In genomic region chr17:50932584-50932901, GRCh38 we compare ENCODE assay signal across 1 cellular context.
TF ChIP-seq lines count a peak whose summit lies in the region.

No MANE protein-coding gene starts in this region.

TF ChIP-seq in HepG2, 621 proteins besides CTCF, POLR2A, EP300 and RAD21 (continued from another document and continues in another):
- TF ChIP-seq ZFP91 (CRISPR knock-in tag; IDR thresholded peaks at IDR 0.05; ENCODE audit: borderline replicate concordance) (peak; percentile 46; the same call in 1 of the 2 replicates), CHCHD3 (CRISPR knock-in tag; IDR thresholded peaks at IDR 0.05) (no peak), SNRNP70 (IDR thresholded peaks at IDR 0.05; ENCODE audit: low read depth, low read length) (no peak), ZNF282 (IDR thresholded peaks at IDR 0.05; ENCODE audit: partially characterized antibody) (no peak), ZNF512 (CRISPR knock-in tag; IDR thresholded peaks at IDR 0.05) (no peak), GABPB1 (CRISPR knock-in tag; IDR thresholded peaks at IDR 0.05) (no peak), ZNF558 (CRISPR knock-in tag; IDR thresholded peaks at IDR 0.05; ENCODE audit: borderline replicate concordance) (no peak), WIZ (CRISPR knock-in tag; IDR thresholded peaks at IDR 0.05) (no peak), RORA (CRISPR knock-in tag; IDR thresholded peaks at IDR 0.05) (no peak), ZNF713 (CRISPR knock-in tag; IDR thresholded peaks at IDR 0.05) (0 out of 2 replicates have a peak, but pooled peaks have one; percentile 30), DNMT1 (CRISPR knock-in tag; IDR thresholded peaks at IDR 0.05) (0 out of 2 replicates have a peak, but pooled peaks have one; percentile 47), IKZF5 (CRISPR knock-in tag; IDR thresholded peaks at IDR 0.05) (no peak), SRSF9 (IDR thresholded peaks at IDR 0.05; ENCODE audit: borderline replicate concordance, insufficient read depth, low read depth, low read length, poor library complexity, severe bottlenecking) (no peak), BCL6 (CRISPR knock-in tag; IDR thresholded peaks at IDR 0.05) (no peak), ZNF580 (CRISPR knock-in tag; IDR thresholded peaks at IDR 0.05; ENCODE audit: borderline replicate concordance, low read depth) (no peak), ZBTB40 (IDR thresholded peaks at IDR 0.05) (no peak), ZBTB40 (CRISPR knock-in tag; IDR thresholded peaks at IDR 0.05) (no peak), AGO1 (IDR thresholded peaks at IDR 0.05; ENCODE audit: low read depth, low read length, poor library complexity, severe bottlenecking) (no peak), ZNF550 (CRISPR knock-in tag; IDR thresholded peaks at IDR 0.05; ENCODE audit: borderline replicate concordance) (0 out of 2 replicates have a peak, but pooled peaks have one; percentile 67), ZNF577 (CRISPR knock-in tag; IDR thresholded peaks at IDR 0.05; ENCODE audit: borderline replicate concordance, low read depth) (no peak), TSC22D2 (CRISPR knock-in tag; IDR thresholded peaks at IDR 0.05; ENCODE audit: borderline replicate concordance) (no peak), SRSF1 (optimal IDR thresholded peaks at IDR 0.05; ENCODE audit: low read depth, low read length) (no peak), MXD1 (CRISPR knock-in tag; IDR thresholded peaks at IDR 0.05) (no peak), ZNF383 (CRISPR knock-in tag; IDR thresholded peaks at IDR 0.05; ENCODE audit: borderline replicate concordance) (no peak), KAT7 (CRISPR knock-in tag; IDR thresholded peaks at IDR 0.05; ENCODE audit: borderline replicate concordance) (no peak), ZNF660 (CRISPR knock-in tag; IDR thresholded peaks at IDR 0.05; ENCODE audit: borderline replicate concordance, low read depth) (no peak), ZBTB1 (CRISPR knock-in tag; IDR thresholded peaks at IDR 0.05; ENCODE audit: borderline replicate concordance) (no peak), GZF1 (CRISPR knock-in tag; IDR thresholded peaks at IDR 0.05) (no peak), ZNF280B (CRISPR knock-in tag; IDR thresholded peaks at IDR 0.05; ENCODE audit: borderline replicate concordance) (no peak; the same call in 1 of the 2 replicates), ZKSCAN8 (CRISPR knock-in tag; IDR thresholded peaks at IDR 0.05; ENCODE audit: borderline replicate concordance) (no peak), ZSCAN12 (CRISPR knock-in tag; IDR thresholded peaks at IDR 0.05) (no peak), NR1H2 (CRISPR knock-in tag; IDR thresholded peaks at IDR 0.05; ENCODE audit: borderline replicate concordance, low read depth) (no peak), SMAD1 (CRISPR knock-in tag; IDR thresholded peaks at IDR 0.05; ENCODE audit: borderline replicate concordance, low read depth) (no peak), EEA1 (CRISPR knock-in tag; IDR thresholded peaks at IDR 0.05; ENCODE audit: borderline replicate concordance) (peak; percentile 76), POGK (CRISPR knock-in tag; conservative IDR thresholded peaks at IDR 0.05) (no peak), ZNF644 (CRISPR knock-in tag; IDR thresholded peaks at IDR 0.05; ENCODE audit: low read depth) (no peak), SPEN (CRISPR knock-in tag; IDR thresholded peaks at IDR 0.05; ENCODE audit: low read depth) (no peak), ZFP37 (CRISPR knock-in tag; IDR thresholded peaks at IDR 0.05; ENCODE audit: borderline replicate concordance) (no peak), AGO2 (optimal IDR thresholded peaks at IDR 0.05; ENCODE audit: low read depth, low read length) (no peak), ZNF746 (CRISPR knock-in tag; IDR thresholded peaks at IDR 0.05) (no peak), ELF4 (CRISPR knock-in tag; IDR thresholded peaks at IDR 0.05; ENCODE audit: borderline replicate concordance) (no peak), ZMYM4 (CRISPR knock-in tag; IDR thresholded peaks at IDR 0.05) (no peak)
